ENCODE assay signal across 21 cellular contexts in the genomic region with DNA sequence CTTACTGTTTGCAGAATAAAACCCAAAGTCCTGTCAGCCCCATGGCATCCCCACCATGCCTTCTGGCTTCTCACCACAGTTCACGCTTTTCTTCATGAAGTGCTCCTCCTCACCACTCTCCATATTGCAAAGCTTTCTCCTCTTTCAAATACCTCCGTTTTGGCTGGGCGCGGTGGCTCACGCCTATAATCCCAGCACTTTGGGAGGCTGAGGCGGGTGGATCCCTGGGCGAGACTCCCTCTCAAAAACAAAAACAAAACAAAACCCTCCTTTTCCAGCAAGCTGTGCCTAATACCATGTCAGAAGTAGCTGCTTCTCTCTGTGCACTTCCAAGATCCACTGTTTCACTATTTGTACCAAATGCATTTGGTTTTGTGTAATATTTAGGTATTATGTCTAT.
"Had no signal": no experiment of that assay in that cellular context is flagged by ENCODE, and none has a peak within 500 bp of the region (broad histone marks: within the 10 kb centered on the region; RNA-seq: fewer than 3 reads in every experiment).

No MANE protein-coding gene starts in this region.

- H3K4me3 ChIP-seq: colonic mucosa, esophagus squamous epithelium, gastrocnemius medialis, heart right ventricle, left lung, lower lobe of right lung had no signal

- H3K36me3 ChIP-seq: colonic mucosa, esophagus squamous epithelium, gastrocnemius medialis, left lung, lower lobe of right lung had no signal

- H3K27ac ChIP-seq: colonic mucosa, epithelial cell of prostate, esophagus squamous epithelium, gastrocnemius medialis, heart right ventricle, left lung, lower lobe of right lung had no signal

- DNase-seq: colonic mucosa; cortex of kidney; effector CD8-positive, alpha-beta T cell; effector memory CD8-positive, alpha-beta T cell; endodermal cell; erythroblast; esophagus squamous epithelium; foreskin fibroblast; foreskin melanocyte; gastrocnemius medialis; glutamatergic neuron; head of caudate nucleus; heart right ventricle; hippocampal formation; left cardiac atrium; left lung; left ventricle myocardium superior; lower lobe of right lung; mesenchymal stem cell; midbrain had no signal

- H3K9me3 ChIP-seq: colonic mucosa, esophagus squamous epithelium, gastrocnemius medialis, heart right ventricle, left lung, lower lobe of right lung had no signal

- H3K27me3 ChIP-seq: colonic mucosa, esophagus squamous epithelium, gastrocnemius medialis, heart right ventricle, left lung had no signal
